1 cellular context compared by ENCODE assay signal in the genomic region with DNA sequence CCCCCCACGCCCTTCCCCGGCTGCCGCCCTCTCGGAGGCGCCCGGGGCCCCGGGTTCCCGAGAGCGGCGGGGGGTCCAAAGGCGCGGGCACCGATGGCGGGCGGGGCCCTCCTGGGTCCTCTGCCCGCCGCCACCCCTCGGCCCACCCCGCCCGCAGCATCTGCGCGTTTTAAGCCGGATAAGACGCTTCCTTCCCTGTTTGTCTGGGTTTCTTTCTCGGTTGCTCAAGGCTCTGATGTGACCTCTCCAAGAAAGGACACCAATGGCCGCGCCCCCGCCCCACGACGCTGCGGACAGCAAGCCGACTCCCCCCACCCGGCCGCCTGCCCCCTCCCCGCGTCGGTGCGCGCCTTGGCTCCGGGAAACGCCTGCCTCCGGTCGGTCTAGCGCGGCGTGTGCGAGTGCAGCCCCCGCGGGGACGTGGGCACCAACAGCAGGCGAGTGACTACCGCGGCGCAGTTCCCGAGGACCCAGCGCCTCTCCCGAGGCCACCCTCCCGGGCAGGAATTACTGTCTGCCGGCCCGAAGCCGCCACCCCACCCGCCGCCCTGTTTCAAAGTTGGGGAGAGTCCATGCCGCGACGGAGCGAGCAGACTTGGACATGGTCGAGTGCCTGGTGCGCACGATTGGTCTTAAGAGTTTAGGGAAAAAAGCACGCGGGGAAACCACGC.
TF ChIP-seq lines count a peak whose summit lies in the region.

No MANE protein-coding gene starts in this region.

TF ChIP-seq in GM23338, 12 proteins besides CTCF, POLR2A, EP300 and RAD21 (continued from another document):
- TF ChIP-seq, protein P1, sequence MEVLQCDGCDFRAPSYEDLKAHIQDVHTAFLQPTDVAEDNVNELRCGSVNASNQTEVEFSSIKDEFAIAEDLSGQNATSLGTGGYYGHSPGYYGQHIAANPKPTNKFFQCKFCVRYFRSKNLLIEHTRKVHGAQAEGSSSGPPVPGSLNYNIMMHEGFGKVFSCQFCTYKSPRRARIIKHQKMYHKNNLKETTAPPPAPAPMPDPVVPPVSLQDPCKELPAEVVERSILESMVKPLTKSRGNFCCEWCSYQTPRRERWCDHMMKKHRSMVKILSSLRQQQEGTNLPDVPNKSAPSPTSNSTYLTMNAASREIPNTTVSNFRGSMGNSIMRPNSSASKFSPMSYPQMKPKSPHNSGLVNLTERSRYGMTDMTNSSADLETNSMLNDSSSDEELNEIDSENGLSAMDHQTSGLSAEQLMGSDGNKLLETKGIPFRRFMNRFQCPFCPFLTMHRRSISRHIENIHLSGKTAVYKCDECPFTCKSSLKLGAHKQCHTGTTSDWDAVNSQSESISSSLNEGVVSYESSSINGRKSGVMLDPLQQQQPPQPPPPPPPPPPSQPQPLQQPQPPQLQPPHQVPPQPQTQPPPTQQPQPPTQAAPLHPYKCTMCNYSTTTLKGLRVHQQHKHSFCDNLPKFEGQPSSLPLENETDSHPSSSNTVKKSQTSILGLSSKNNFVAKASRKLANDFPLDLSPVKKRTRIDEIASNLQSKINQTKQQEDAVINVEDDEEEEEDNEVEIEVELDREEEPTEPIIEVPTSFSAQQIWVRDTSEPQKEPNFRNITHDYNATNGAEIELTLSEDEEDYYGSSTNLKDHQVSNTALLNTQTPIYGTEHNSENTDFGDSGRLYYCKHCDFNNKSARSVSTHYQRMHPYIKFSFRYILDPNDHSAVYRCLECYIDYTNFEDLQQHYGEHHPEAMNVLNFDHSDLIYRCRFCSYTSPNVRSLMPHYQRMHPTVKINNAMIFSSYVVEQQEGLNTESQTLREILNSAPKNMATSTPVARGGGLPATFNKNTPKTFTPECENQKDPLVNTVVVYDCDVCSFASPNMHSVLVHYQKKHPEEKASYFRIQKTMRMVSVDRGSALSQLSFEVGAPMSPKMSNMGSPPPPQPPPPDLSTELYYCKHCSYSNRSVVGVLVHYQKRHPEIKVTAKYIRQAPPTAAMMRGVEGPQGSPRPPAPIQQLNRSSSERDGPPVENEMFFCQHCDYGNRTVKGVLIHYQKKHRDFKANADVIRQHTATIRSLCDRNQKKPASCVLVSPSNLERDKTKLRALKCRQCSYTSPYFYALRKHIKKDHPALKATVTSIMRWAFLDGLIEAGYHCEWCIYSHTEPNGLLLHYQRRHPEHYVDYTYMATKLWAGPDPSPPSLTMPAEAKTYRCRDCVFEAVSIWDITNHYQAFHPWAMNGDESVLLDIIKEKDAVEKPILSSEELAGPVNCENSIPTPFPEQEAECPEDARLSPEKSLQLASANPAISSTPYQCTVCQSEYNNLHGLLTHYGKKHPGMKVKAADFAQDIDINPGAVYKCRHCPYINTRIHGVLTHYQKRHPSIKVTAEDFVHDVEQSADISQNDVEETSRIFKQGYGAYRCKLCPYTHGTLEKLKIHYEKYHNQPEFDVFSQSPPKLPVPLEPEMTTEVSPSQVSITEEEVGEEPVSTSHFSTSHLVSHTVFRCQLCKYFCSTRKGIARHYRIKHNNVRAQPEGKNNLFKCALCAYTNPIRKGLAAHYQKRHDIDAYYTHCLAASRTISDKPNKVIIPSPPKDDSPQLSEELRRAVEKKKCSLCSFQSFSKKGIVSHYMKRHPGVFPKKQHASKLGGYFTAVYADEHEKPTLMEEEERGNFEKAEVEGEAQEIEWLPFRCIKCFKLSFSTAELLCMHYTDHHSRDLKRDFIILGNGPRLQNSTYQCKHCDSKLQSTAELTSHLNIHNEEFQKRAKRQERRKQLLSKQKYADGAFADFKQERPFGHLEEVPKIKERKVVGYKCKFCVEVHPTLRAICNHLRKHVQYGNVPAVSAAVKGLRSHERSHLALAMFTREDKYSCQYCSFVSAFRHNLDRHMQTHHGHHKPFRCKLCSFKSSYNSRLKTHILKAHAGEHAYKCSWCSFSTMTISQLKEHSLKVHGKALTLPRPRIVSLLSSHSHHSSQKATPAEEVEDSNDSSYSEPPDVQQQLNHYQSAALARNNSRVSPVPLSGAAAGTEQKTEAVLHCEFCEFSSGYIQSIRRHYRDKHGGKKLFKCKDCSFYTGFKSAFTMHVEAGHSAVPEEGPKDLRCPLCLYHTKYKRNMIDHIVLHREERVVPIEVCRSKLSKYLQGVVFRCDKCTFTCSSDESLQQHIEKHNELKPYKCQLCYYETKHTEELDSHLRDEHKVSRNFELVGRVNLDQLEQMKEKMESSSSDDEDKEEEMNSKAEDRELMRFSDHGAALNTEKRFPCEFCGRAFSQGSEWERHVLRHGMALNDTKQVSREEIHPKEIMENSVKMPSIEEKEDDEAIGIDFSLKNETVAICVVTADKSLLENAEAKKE (CRISPR knock-in tag; IDR thresholded peaks at IDR 0.05) = no peak
- TF ChIP-seq POLR2AphosphoS5 (IDR thresholded peaks at IDR 0.05; ENCODE audit: low read depth) = no peak
